Comparison of ENCODE assay signal across 8 cellular contexts in the genomic region with DNA sequence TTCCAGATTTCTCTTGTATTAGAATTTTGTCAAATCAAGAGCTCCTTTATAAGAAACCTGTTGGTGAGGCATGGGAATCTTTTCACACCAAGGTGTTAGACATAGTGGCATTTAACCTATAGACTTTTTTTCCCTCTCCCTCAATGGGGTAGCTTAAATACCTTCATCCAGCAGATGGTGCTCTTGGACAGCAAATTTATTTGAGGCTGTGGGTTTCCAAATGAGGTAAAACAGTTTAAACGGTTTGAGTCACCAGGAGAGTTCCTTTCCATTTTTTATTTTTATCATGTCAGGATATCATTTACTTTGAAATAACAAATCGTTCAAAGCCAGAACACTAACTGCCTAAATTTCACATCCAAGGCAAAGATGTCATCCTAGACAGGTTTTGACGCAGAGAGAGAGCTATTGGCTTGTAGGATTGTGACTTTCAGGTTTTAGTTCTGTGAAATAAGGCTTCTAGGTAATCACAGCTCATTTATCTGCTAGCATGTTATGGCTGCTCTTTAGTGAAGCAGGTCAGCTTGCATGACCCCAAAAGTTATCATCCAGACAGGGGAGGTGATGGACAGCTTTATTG.
DNase-seq lines count a peak whose midpoint lies in the region; ATAC-seq and TF ChIP-seq lines count a peak whose summit lies in the region.

No MANE protein-coding gene starts in this region.

- intact Hi-C loops in ascending aorta (cut with DNase I): no loop called here

- peaks cover 0 to 15% of the 10 kb centered on the region in 2 donors for H3K36me3 ChIP-seq in ascending aorta

- ATAC-seq in HG02870 (IDR thresholded peaks at IDR 0.05; ENCODE audit: unreplicated experiment) (peak; percentile 49), GM19397 (IDR thresholded peaks at IDR 0.05; ENCODE audit: unreplicated experiment) (no peak)

- DNase-seq in activated gamma-delta T cell treated with anti-CD3 and anti-CD28 coated beads, Interleukin-2, amount 50 U/mL, for 16 hours (ENCODE audit: low read depth): peak; percentile 7
- no peak for DNase-seq in activated gamma-delta T cell treated with Interleukin-2 at 50 U/mL for 16 hours
- peak; percentile 61 for DNase-seq in NCI-H748 (lab: John Stamatoyannopoulos, UW; ENCODE audit: unreplicated experiment)
- DNase-seq in ascending aorta (ENCODE audit: low spot score in 2 of 2): no peak
- DNase-seq in iris pigment epithelial cell (ENCODE audit: low read depth): peak; percentile 41
- DNase-seq in superior temporal gyrus (ENCODE audit: extremely low spot score): peak; percentile 83

- no peak overlapping the region for H3K27ac ChIP-seq in ascending aorta

- peak in 2 of 3 experiments; percentile 10 to 53 for TF ChIP-seq CTCF in ascending aorta (IDR thresholded peaks at IDR 0.05)

- no peaks in the 10 kb centered on the region for H3K27me3 ChIP-seq in ascending aorta

- no peaks in the 10 kb centered on the region for H3K4me1 ChIP-seq in ascending aorta

- no peak overlapping the region for H3K4me3 ChIP-seq in ascending aorta

- H3K9me3 ChIP-seq in ascending aorta: peaks cover 0 to 6% of the 10 kb centered on the region in 2 donors

Comparison
In these comparisons a context has a peak if more than half of its experiments do, and no peak if none do; other contexts are left out.
1. DNase-seq: peak in activated gamma-delta T cell treated with anti-CD3 and anti-CD28 coated beads, Interleukin-2, amount 50 U/mL, for 16 hours (single experiment), NCI-H748 (single experiment), iris pigment epithelial cell (single experiment) and superior temporal gyrus (single experiment); none in activated gamma-delta T cell treated with Interleukin-2 at 50 U/mL for 16 hours (single experiment) and ascending aorta (0 of 2).